In genomic region chr22:21060363-21060762, GRCh38 we compare ENCODE assay signal across 4 cellular contexts. TPM values are rescaled to one million over a fixed set of nuclear protein-coding genes. Genes with fewer than 3 reads are reported as not detected.
"Had no signal": no experiment of that assay in that cellular context is flagged by ENCODE, and none has a peak within 500 bp of the region (broad histone marks: within the 10 kb centered on the region; RNA-seq: fewer than 3 reads in every experiment).

No MANE protein-coding gene starts in this region.

RNA-seq across cellular contexts. Expression of gene LRRC74B, which starts 14.6 kb away (rescaled TPM):
- total RNA-seq: MCF 10A, PC-3, Peyer's patch, SJSA1 had no signal

RNA-seq across cellular contexts. Expression of gene SLC7A4, which starts 28.0 kb away (rescaled TPM):
- total RNA-seq: MCF 10A, PC-3, SJSA1 had no signal
